Comparison of ENCODE assay signal across 1 cellular context in genomic region chr12:110468212-110469048, GRCh38.
TF ChIP-seq lines count a peak whose summit lies in the region.

Gene FAM216A (plus strand): TSS chr12:110468845. CDS start chr12:110468876, 31 bp downstream.
Gene GPN3 (minus strand): TSS chr12:110468257. CDS start chr12:110468203, 54 bp downstream.

TF ChIP-seq in HepG2, 621 proteins besides CTCF, POLR2A, EP300 and RAD21 (continued from another document and continues in another):
- TF ChIP-seq ARID5B (CRISPR knock-in tag; IDR thresholded peaks at IDR 0.05): peak; percentile 11; the same call in 1 of the 2 replicates
- TF ChIP-seq TFDP2 (CRISPR knock-in tag; IDR thresholded peaks at IDR 0.05): peak; percentile 91
- TF ChIP-seq ZNF33B (CRISPR knock-in tag; IDR thresholded peaks at IDR 0.05): 0 out of 2 replicates have a peak, but pooled peaks have one; percentile 41
- 0 out of 4 replicates have a peak, but pooled peaks of 1 of the 2 experiments have one; percentile 30 for TF ChIP-seq REST (IDR thresholded peaks at IDR 0.05; ENCODE audit: borderline replicate concordance in 1 of 2, low read depth in 1 of 2, low read length in 2 of 2)
- TF ChIP-seq PRDM10 (CRISPR knock-in tag; IDR thresholded peaks at IDR 0.05; ENCODE audit: low read depth): no peak
- TF ChIP-seq KAT7 (CRISPR knock-in tag; IDR thresholded peaks at IDR 0.05; ENCODE audit: borderline replicate concordance): 0 out of 2 replicates have a peak, but pooled peaks have one; percentile 12
- TF ChIP-seq ZNF138 (CRISPR knock-in tag; IDR thresholded peaks at IDR 0.05; ENCODE audit: low read depth): no peak
- TF ChIP-seq THAP8 (CRISPR knock-in tag; IDR thresholded peaks at IDR 0.05; ENCODE audit: borderline replicate concordance): no peak
- no peak for TF ChIP-seq TCF7 (IDR thresholded peaks at IDR 0.05; ENCODE audit: low read depth)
- peak; percentile 78 for TF ChIP-seq HOMEZ (CRISPR knock-in tag; IDR thresholded peaks at IDR 0.05; ENCODE audit: low read depth)
- TF ChIP-seq ZKSCAN1 (IDR thresholded peaks at IDR 0.05; ENCODE audit: low read length): no peak
- peak; percentile 90 for TF ChIP-seq HNRNPLL (IDR thresholded peaks at IDR 0.05; ENCODE audit: low read depth, low read length, poor library complexity, severe bottlenecking)
- TF ChIP-seq GZF1 (CRISPR knock-in tag; IDR thresholded peaks at IDR 0.05): no peak
- peak; percentile 58; the same call in 1 of the 2 replicates for TF ChIP-seq ZNF446 (CRISPR knock-in tag; IDR thresholded peaks at IDR 0.05)
- peak; percentile 78; the same call in 1 of the 2 replicates for TF ChIP-seq MTERF4 (CRISPR knock-in tag; IDR thresholded peaks at IDR 0.05)
- TF ChIP-seq DMAP1 (CRISPR knock-in tag; IDR thresholded peaks at IDR 0.05): peak; percentile 86
- TF ChIP-seq HDAC2 (CRISPR knock-in tag; IDR thresholded peaks at IDR 0.05): peak; percentile 79; the same call in 1 of the 2 replicates
- peak; percentile 80; the same call in 1 of the 2 replicates for TF ChIP-seq GLI4 (CRISPR knock-in tag; IDR thresholded peaks at IDR 0.05; ENCODE audit: borderline replicate concordance)
- peak; percentile 47; the same call in 1 of the 2 replicates for TF ChIP-seq KLF15 (CRISPR knock-in tag; IDR thresholded peaks at IDR 0.05; ENCODE audit: borderline replicate concordance)
- TF ChIP-seq JUNB (CRISPR knock-in tag; IDR thresholded peaks at IDR 0.05; ENCODE audit: borderline replicate concordance): no peak
- TF ChIP-seq ZMYM4 (CRISPR knock-in tag; IDR thresholded peaks at IDR 0.05): peak; percentile 97
- no peak for TF ChIP-seq PBX2 (CRISPR knock-in tag; IDR thresholded peaks at IDR 0.05)
- no peak for TF ChIP-seq ZNF354B (CRISPR knock-in tag; IDR thresholded peaks at IDR 0.05)
- TF ChIP-seq DNMT1 (CRISPR knock-in tag; IDR thresholded peaks at IDR 0.05): no peak
- no peak; the same call in 1 of the 2 replicates for TF ChIP-seq MXD1 (CRISPR knock-in tag; IDR thresholded peaks at IDR 0.05)
- 0 out of 2 replicates have a peak, but pooled peaks have one; percentile 34 for TF ChIP-seq ZNF570 (CRISPR knock-in tag; IDR thresholded peaks at IDR 0.05; ENCODE audit: borderline replicate concordance)
- TF ChIP-seq ZHX1 (CRISPR knock-in tag; IDR thresholded peaks at IDR 0.05; ENCODE audit: low read depth): no peak; the same call in none of the 2 replicates
- TF ChIP-seq SUZ12 (IDR thresholded peaks at IDR 0.05; ENCODE audit: low read depth, low read length): no peak
- peak; percentile 68 for TF ChIP-seq DR1 (CRISPR knock-in tag; IDR thresholded peaks at IDR 0.05)
- TF ChIP-seq POGZ (CRISPR knock-in tag; IDR thresholded peaks at IDR 0.05): peak; percentile 91
